Comparison of ENCODE assay signal across 1 cellular context in the genomic region with DNA sequence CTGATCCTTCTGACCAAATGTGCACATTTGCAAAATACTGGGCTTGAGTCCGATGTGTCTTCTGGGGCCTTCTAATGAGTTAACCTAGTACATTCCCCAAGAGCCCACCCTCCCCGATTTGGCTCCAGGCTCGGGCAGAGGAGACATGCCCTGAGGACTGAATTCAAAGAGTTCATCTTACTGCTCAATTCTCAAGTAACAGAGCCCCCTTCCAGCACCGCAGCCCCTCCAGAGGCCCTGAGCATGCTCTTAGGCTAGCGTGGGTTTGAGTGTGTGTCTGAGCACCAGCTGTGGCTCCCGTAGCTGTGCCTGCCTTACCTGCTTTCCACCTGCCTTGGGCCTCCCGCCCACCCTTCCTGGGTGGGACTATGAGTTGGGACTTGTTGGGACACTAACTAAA.
TF ChIP-seq lines count a peak whose summit lies in the region.

No MANE protein-coding gene starts in this region.

TF ChIP-seq in HepG2, 621 proteins besides CTCF, POLR2A, EP300 and RAD21 (continued from another document):
- peak; percentile 57; the same call in 1 of the 2 replicates for TF ChIP-seq ZNF552 (CRISPR knock-in tag; IDR thresholded peaks at IDR 0.05; ENCODE audit: borderline replicate concordance)
- TF ChIP-seq YEATS4 (CRISPR knock-in tag; IDR thresholded peaks at IDR 0.05; ENCODE audit: borderline replicate concordance): 0 out of 2 replicates have a peak, but pooled peaks have one; percentile 13
